In the genomic region with DNA sequence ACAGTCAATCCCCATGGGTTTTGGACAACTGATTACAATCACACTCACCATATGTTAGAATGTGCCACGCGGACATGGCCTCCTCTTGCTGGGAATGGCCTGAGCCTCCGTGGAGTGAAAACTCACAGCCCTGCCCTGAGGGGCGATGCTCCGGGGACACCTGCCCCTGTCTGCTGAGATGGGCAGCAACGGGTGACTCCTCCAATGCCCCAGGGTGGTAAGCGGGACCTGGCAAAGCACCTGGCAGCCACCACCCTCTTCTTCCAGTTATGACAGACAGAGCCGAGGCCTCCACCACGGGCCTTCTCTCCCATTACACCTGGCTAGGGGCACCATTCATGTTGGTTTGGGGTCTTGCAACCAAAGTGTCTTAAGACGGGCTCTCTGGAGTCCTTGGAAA, we compare ENCODE assay signal across 18 cellular contexts.
DNase-seq lines count a peak whose midpoint lies in the region; ATAC-seq and TF ChIP-seq lines count a peak whose summit lies in the region.
"Had no signal": no experiment of that assay in that cellular context is flagged by ENCODE, and none has a peak within 500 bp of the region (broad histone marks: within the 10 kb centered on the region; RNA-seq: fewer than 3 reads in every experiment).

No MANE protein-coding gene starts in this region.

- DNase-seq in left ventricle myocardium inferior (peak; percentile 6), Right ventricle myocardium inferior (ENCODE audit: missing footprints) (no peak), hepatocyte (ENCODE audit: low spot score) (no peak), osteocyte (ENCODE audit: extremely low spot score, unreplicated experiment) (no peak), uterus (no peak), NCI-H774 (lab: John Stamatoyannopoulos, UW) (no peak), AG08395 (ENCODE audit: low spot score) (no peak), amniotic stem cell (lab: John Stamatoyannopoulos, UW) (no peak)
- DNase-seq: activated CD8-positive, alpha-beta memory T cell treated with anti-CD3 and anti-CD28 coated beads for 24 hours; activated T-cell treated with anti-CD3 and anti-CD28 coated beads, Interleukin-2, amount 50 U/mL, for 72 hours; islet precursor cell; mammary epithelial cell; NCI-H1105; NCI-H524 treated with DMSO at 0.1 percent for 48 hours; SHP77; T-cell had no signal

- no peaks in the 10 kb centered on the region for H3K79me2 ChIP-seq in hepatocyte

- no peak for TF ChIP-seq CTCF in left ventricle myocardium inferior (IDR thresholded peaks at IDR 0.05; ENCODE audit: borderline replicate concordance)
- no peak for TF ChIP-seq CTCF in hepatocyte (IDR thresholded peaks at IDR 0.05; ENCODE audit: poor library complexity)
- no peak for TF ChIP-seq CTCF in osteocyte (IDR thresholded peaks at IDR 0.05)
- TF ChIP-seq CTCF in uterus (IDR thresholded peaks at IDR 0.05) = no peak

- 81% methylated on average over 10 of the region's 10 CpGs for WGBS in hepatocyte (ENCODE audit: low lambda C conversion rate, missing lambda C conversion rate)

- H3K27ac Mint-ChIP-seq in osteocyte (ENCODE audit: unreplicated experiment) = peak overlapping the region; percentile 91
- H3K27ac Mint-ChIP-seq: activated naive CD4-positive, alpha-beta T cell treated with anti-CD3 and anti-CD28 coated beads, Interleukin-2, amount 50 U/mL, for 72 hours; activated T-cell treated with anti-CD3 and anti-CD28 coated beads, Interleukin-2, amount 50 U/mL, for 72 hours; T-cell had no signal

- intact Hi-C loops in left ventricle myocardium inferior (cut with micrococcal nuclease) = no loop called here
- intact Hi-C loops in Right ventricle myocardium inferior (cut with DNase I) = no loop called here
- intact Hi-C loops in uterus (cut with DNase I; ENCODE audit: low total_unique reads) = no loop called here

- ATAC-seq in Right ventricle myocardium inferior = no peak
- ATAC-seq: activated naive CD4-positive, alpha-beta T cell treated with anti-CD3 and anti-CD28 coated beads, Interleukin-2, amount 50 U/mL, for 72 hours; activated T-cell treated with anti-CD3 and anti-CD28 coated beads, Interleukin-2, amount 50 U/mL, for 72 hours; psoas muscle; T-cell had no signal

- H3K36me3 Mint-ChIP-seq in osteocyte (ENCODE audit: unreplicated experiment) = no peaks in the 10 kb centered on the region
- H3K36me3 Mint-ChIP-seq: T-cell had no signal

- H3K4me2 ChIP-seq in hepatocyte = peak overlapping the region; percentile 11

- H2AFZ ChIP-seq in hepatocyte = no peak overlapping the region

- no peaks in the 10 kb centered on the region for H3K27me3 Mint-ChIP-seq in osteocyte (ENCODE audit: unreplicated experiment)

- H3K27ac ChIP-seq in left ventricle myocardium inferior (replicated peaks) (no peak overlapping the region), hepatocyte (peak overlapping the region; percentile 98), uterus (peak overlapping the region; percentile 69 to 72)
- H3K27ac ChIP-seq: psoas muscle had no signal

- H3K4me1 ChIP-seq in left ventricle myocardium inferior (peaks cover 15% of the 10 kb centered on the region), hepatocyte (ENCODE audit: insufficient read depth) (peaks cover 37% of the 10 kb centered on the region), uterus (peaks cover 0 to 3% of the 10 kb centered on the region in 2 donors)
- H3K4me1 ChIP-seq: psoas muscle had no signal

- no peaks in the 10 kb centered on the region for H4K20me1 ChIP-seq in hepatocyte (ENCODE audit: insufficient read depth, poor library complexity, severe bottlenecking)

- TF ChIP-seq POLR2A in uterus (IDR thresholded peaks at IDR 0.05) = no peak

- peaks cover 53% of the 10 kb centered on the region for H3K4me1 Mint-ChIP-seq in osteocyte (ENCODE audit: unreplicated experiment)
- H3K4me1 Mint-ChIP-seq: T-cell had no signal

- no peaks in the 10 kb centered on the region for H3K9me3 Mint-ChIP-seq in osteocyte (ENCODE audit: unreplicated experiment)
- H3K9me3 Mint-ChIP-seq: activated naive CD4-positive, alpha-beta T cell treated with anti-CD3 and anti-CD28 coated beads, Interleukin-2, amount 50 U/mL, for 72 hours had no signal

- H3K4me3 ChIP-seq in left ventricle myocardium inferior (no peak overlapping the region), hepatocyte (no peak overlapping the region), uterus (no peak overlapping the region)
- H3K4me3 ChIP-seq: psoas muscle had no signal

- H3K9me3 ChIP-seq in left ventricle myocardium inferior (replicated peaks) = no peaks in the 10 kb centered on the region
- no peaks in the 10 kb centered on the region for H3K9me3 ChIP-seq in hepatocyte (ENCODE audit: low read depth)
- no peaks in the 10 kb centered on the region for H3K9me3 ChIP-seq in uterus
- H3K9me3 ChIP-seq: psoas muscle had no signal

- H3K9me2 ChIP-seq in hepatocyte (replicated peaks; ENCODE audit: insufficient read depth) = no peaks in the 10 kb centered on the region

- no peak overlapping the region for H3K4me3 Mint-ChIP-seq in osteocyte (ENCODE audit: unreplicated experiment)
- H3K4me3 Mint-ChIP-seq: activated T-cell treated with anti-CD3 and anti-CD28 coated beads, Interleukin-2, amount 50 U/mL, for 72 hours; T-cell had no signal

- H3K27me3 ChIP-seq in left ventricle myocardium inferior (ENCODE audit: low read depth) = peaks cover 64% of the 10 kb centered on the region
- H3K27me3 ChIP-seq in hepatocyte = no peaks in the 10 kb centered on the region
- no peaks in the 10 kb centered on the region for H3K27me3 ChIP-seq in uterus

- no peaks in the 10 kb centered on the region for H3K36me3 ChIP-seq in left ventricle myocardium inferior
- H3K36me3 ChIP-seq in hepatocyte (replicated peaks; ENCODE audit: insufficient read depth, low read depth) = no peaks in the 10 kb centered on the region
- no peaks in the 10 kb centered on the region for H3K36me3 ChIP-seq in uterus
